ENCODE assay signal across 12 cellular contexts in the genomic region with DNA sequence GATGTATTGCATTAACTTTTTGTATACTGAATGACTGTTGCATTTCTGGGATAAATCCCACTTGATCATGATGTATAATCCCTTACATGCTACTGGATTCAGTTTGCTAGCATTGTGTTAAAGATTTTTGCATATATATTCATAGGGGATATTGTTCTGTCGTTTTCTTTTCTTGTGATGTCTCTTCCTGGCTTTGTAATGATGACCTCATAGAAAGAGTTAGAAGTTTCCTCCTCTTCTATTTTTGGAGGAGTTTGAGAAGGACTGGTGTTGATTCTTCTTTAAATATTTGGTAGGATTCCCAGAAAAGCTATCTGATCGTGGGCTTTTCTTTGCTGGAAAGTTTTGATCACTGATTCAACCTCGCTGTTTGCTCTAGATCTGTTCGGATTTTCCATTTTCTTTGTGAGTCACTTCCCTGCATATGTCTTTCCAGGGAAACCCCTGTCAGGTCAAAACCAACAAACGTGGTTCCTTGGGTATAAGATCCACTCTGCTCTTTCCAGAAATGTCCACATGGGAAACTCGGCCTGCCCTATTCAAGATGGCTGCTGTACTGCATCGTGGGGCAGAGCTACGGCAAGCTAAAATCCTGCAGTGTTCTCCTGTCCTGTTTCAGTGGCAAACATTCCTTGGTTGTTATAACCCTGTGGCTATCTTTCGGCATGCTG.
"Had no signal": no experiment of that assay in that cellular context is flagged by ENCODE, and none has a peak within 500 bp of the region (broad histone marks: within the 10 kb centered on the region; RNA-seq: fewer than 3 reads in every experiment).

No MANE protein-coding gene starts in this region.

- H3K4me3 ChIP-seq: left ventricle myocardium inferior, tibial nerve had no signal

- H3K27ac ChIP-seq: left ventricle myocardium inferior, tibial nerve had no signal

- H3K36me3 ChIP-seq: left ventricle myocardium inferior, tibial nerve had no signal

- DNase-seq: activated CD4-positive, alpha-beta T cell treated with anti-CD3 and anti-CD28 coated beads, Interleukin-2, amount 50 U/mL, for 1 hour; activated naive CD8-positive, alpha-beta T cell treated with anti-CD3 and anti-CD28 coated beads for 36 hours; amygdala; effector CD8-positive, alpha-beta T cell; hypothalamus; left ventricle myocardium inferior; nucleus accumbens; stimulated activated CD4-positive, alpha-beta T cell treated with anti-CD3 and anti-CD28 coated beads, Interleukin-4, amount 100 ng/mL, for 24 hours; stimulated activated naive CD4-positive, alpha-beta T cell had no signal

- H3K27me3 ChIP-seq: tibial nerve had no signal

- H3K4me1 ChIP-seq: left ventricle myocardium inferior, tibial nerve had no signal

- ATAC-seq: activated CD4-positive, CD25-positive, alpha-beta regulatory T cell treated with anti-CD3 and anti-CD28 coated beads, Interleukin-2, amount 50 U/mL, for 24 hours; natural killer cell treated with Interleukin-12 subunit alpha and Interleukin-12 subunit beta and Interleukin-15 and Interleukin-18, amount 100 ng/mL, for 72 hours had no signal
